ENCODE assay signal across 14 cellular contexts in the genomic region with DNA sequence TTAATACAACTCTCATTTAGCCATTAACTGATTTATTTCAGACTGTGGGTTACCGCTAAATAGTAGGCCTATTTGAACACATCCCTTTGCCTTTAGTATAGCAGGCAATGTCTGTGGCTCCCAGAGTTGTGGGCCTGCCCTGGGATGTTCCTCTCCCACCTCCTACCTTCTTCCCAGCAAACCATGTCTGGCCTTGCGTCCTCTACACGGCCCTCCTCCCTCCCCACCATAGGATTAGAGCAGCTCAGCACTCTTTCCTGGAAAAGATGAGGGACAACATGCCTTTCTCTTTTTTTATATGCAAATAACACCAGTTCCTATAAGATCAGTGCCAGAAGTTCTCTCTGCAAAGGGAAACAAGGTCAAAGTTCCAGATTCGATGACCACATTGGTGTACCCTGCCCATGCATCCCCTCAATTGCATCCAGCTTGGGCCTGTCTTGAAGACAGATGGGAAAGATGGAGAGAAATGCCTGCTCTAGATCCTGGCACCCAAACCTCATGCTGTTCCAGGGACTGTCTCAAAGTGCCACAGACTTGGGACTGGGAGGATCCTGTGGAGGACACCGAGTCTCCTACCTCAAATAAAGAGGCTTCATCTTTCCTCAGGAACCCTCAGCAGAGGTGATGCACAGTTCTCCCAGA. TPM values are rescaled to one million over a fixed set of nuclear protein-coding genes. Genes with fewer than 3 reads are reported as not detected.
A peak's percentile ranks its signal among the peaks of the same experiment; 100 is the strongest.
DNase-seq lines count a peak whose midpoint lies in the region; ATAC-seq and TF ChIP-seq lines count a peak whose summit lies in the region.
"Had no signal": no experiment of that assay in that cellular context is flagged by ENCODE, and none has a peak within 500 bp of the region (broad histone marks: within the 10 kb centered on the region; RNA-seq: fewer than 3 reads in every experiment).

No MANE protein-coding gene starts in this region.

- DNase-seq in CD8-positive, alpha-beta T cell = no peak
- DNase-seq in T-helper 17 cell = no peak
- DNase-seq in stimulated activated effector memory CD8-positive, alpha-beta T cell treated with anti-CD3 and anti-CD28 coated beads, Interleukin-12 subunit alpha, Interleukin-12 subunit beta, amount 100 ng/mL, for 72 hours (ENCODE audit: low spot score in 2 of 2) = no peak
- no peak for DNase-seq in activated CD4-positive, CD25-positive, alpha-beta regulatory T cell (lab: John Stamatoyannopoulos, UW)
- no peak for DNase-seq in activated CD4-positive, alpha-beta T cell treated with anti-CD3 and anti-CD28 coated beads for 4 hours
- DNase-seq: Caco-2; mesendoderm; NCI-H2107; stimulated activated CD4-positive, alpha-beta T cell treated with anti-CD3 and anti-CD28 coated beads, Interleukin-2, amount 100 ng/mL, for 48 hours; stimulated activated naive CD4-positive, alpha-beta T cell treated with Interleukin-2 at 50 U/mL for 16 hours had no signal

- H3K36me3 ChIP-seq in CD8-positive, alpha-beta T cell (ENCODE audit: insufficient read depth, low read length) = peaks cover 86% of the 10 kb centered on the region

- CTCF ChIA-PET in CD8-positive, alpha-beta T cell (lab: Charles Lee) = interaction anchor here (1.0 kb wide), 1 partner anchor 12 kb away, joined by 6 read pairs; no protein-coding TSS in a partner anchor

- no peaks in the 10 kb centered on the region for H3K9me3 ChIP-seq in CD8-positive, alpha-beta T cell (ENCODE audit: low read length)
- H3K9me3 ChIP-seq in T-helper 17 cell (ENCODE audit: control insufficient read depth, low read length, poor library complexity, severe bottlenecking) = no peaks in the 10 kb centered on the region
- H3K9me3 ChIP-seq: Caco-2 had no signal

- no peak for TF ChIP-seq CTCF in CD8-positive, alpha-beta T cell (IDR thresholded peaks at IDR 0.05)

- intact Hi-C loops in CD8-positive, alpha-beta T cell (cut with DNase I, micrococcal nuclease) = no loop called here
- intact Hi-C loops in dendritic cell treated with granulocyte-macrophage colony-stimulating factor and Interleukin-4, amounts not matched to agents 40 ng/mL and 50 ng/mL, for 4 days (cut with micrococcal nuclease) = no loop called here

- H3K4me3 Mint-ChIP-seq in CD8-positive, alpha-beta T cell = no peak overlapping the region
- H3K4me3 Mint-ChIP-seq in T-helper 17 cell = no peak overlapping the region
- H3K4me3 Mint-ChIP-seq in dendritic cell treated with granulocyte-macrophage colony-stimulating factor and Interleukin-4, amounts not matched to agents 40 ng/mL and 50 ng/mL, for 4 days = no peak overlapping the region
- no peak overlapping the region for H3K4me3 Mint-ChIP-seq in stimulated activated effector memory CD8-positive, alpha-beta T cell treated with anti-CD3 and anti-CD28 coated beads, Interleukin-12 subunit alpha, Interleukin-12 subunit beta, amount 100 ng/mL, for 72 hours
- H3K4me3 Mint-ChIP-seq: activated CD4-positive, alpha-beta T cell treated with anti-CD3 and anti-CD28 coated beads, Interleukin-2, amount 10 ng/mL, durations not matched to agents 7 days and 5 days had no signal

- peaks cover 41% of the 10 kb centered on the region for H3K4me1 ChIP-seq in CD8-positive, alpha-beta T cell (ENCODE audit: insufficient read depth, low read length)
- H3K4me1 ChIP-seq: Caco-2 had no signal

- no peak overlapping the region for H3K4me3 ChIP-seq in CD8-positive, alpha-beta T cell (ENCODE audit: low read depth, low read length)

- H3K9me3 Mint-ChIP-seq in CD8-positive, alpha-beta T cell = no peaks in the 10 kb centered on the region
- no peaks in the 10 kb centered on the region for H3K9me3 Mint-ChIP-seq in dendritic cell treated with granulocyte-macrophage colony-stimulating factor and Interleukin-4, amounts not matched to agents 40 ng/mL and 50 ng/mL, for 4 days
- no peaks in the 10 kb centered on the region for H3K9me3 Mint-ChIP-seq in stimulated activated effector memory CD8-positive, alpha-beta T cell treated with anti-CD3 and anti-CD28 coated beads, Interleukin-12 subunit alpha, Interleukin-12 subunit beta, amount 100 ng/mL, for 72 hours
- H3K9me3 Mint-ChIP-seq: activated CD4-positive, alpha-beta T cell treated with anti-CD3 and anti-CD28 coated beads, Interleukin-2, amount 10 ng/mL, durations not matched to agents 7 days and 5 days had no signal

- peaks cover 59% of the 10 kb centered on the region for H3K4me1 Mint-ChIP-seq in CD8-positive, alpha-beta T cell (ENCODE audit: low read depth)
- peaks cover 41% of the 10 kb centered on the region for H3K4me1 Mint-ChIP-seq in T-helper 17 cell
- peaks cover 73% of the 10 kb centered on the region for H3K4me1 Mint-ChIP-seq in dendritic cell treated with granulocyte-macrophage colony-stimulating factor and Interleukin-4, amounts not matched to agents 40 ng/mL and 50 ng/mL, for 4 days (ENCODE audit: low read depth)
- H3K4me1 Mint-ChIP-seq in stimulated activated effector memory CD8-positive, alpha-beta T cell treated with anti-CD3 and anti-CD28 coated beads, Interleukin-12 subunit alpha, Interleukin-12 subunit beta, amount 100 ng/mL, for 72 hours = peaks cover 54% of the 10 kb centered on the region

- no peaks in the 10 kb centered on the region for H3K27me3 Mint-ChIP-seq in CD8-positive, alpha-beta T cell (ENCODE audit: low read depth)
- H3K27me3 Mint-ChIP-seq in T-helper 17 cell = no peaks in the 10 kb centered on the region
- H3K27me3 Mint-ChIP-seq in dendritic cell treated with granulocyte-macrophage colony-stimulating factor and Interleukin-4, amounts not matched to agents 40 ng/mL and 50 ng/mL, for 4 days = no peaks in the 10 kb centered on the region
- H3K27me3 Mint-ChIP-seq: activated CD4-positive, alpha-beta T cell treated with anti-CD3 and anti-CD28 coated beads, Interleukin-2, amount 10 ng/mL, durations not matched to agents 7 days and 5 days had no signal

- POLR2A ChIA-PET in CD8-positive, alpha-beta T cell (lab: Charles Lee) = no interaction called here

- no peaks in the 10 kb centered on the region for H3K27me3 ChIP-seq in CD8-positive, alpha-beta T cell (ENCODE audit: insufficient read depth, low read length)

- peaks cover 88% of the 10 kb centered on the region for H3K36me3 Mint-ChIP-seq in CD8-positive, alpha-beta T cell
- peaks cover 3% of the 10 kb centered on the region for H3K36me3 Mint-ChIP-seq in T-helper 17 cell (ENCODE audit: low read depth)
- peaks cover 99% of the 10 kb centered on the region for H3K36me3 Mint-ChIP-seq in dendritic cell treated with granulocyte-macrophage colony-stimulating factor and Interleukin-4, amounts not matched to agents 40 ng/mL and 50 ng/mL, for 4 days (ENCODE audit: low read depth)
- peaks cover 79% of the 10 kb centered on the region for H3K36me3 Mint-ChIP-seq in stimulated activated effector memory CD8-positive, alpha-beta T cell treated with anti-CD3 and anti-CD28 coated beads, Interleukin-12 subunit alpha, Interleukin-12 subunit beta, amount 100 ng/mL, for 72 hours

- H3K27ac Mint-ChIP-seq in CD8-positive, alpha-beta T cell = peak overlapping the region; percentile 47
- peak overlapping the region; percentile 89 for H3K27ac Mint-ChIP-seq in T-helper 17 cell
- H3K27ac Mint-ChIP-seq in dendritic cell treated with granulocyte-macrophage colony-stimulating factor and Interleukin-4, amounts not matched to agents 40 ng/mL and 50 ng/mL, for 4 days = peak overlapping the region; percentile 83
- peak overlapping the region; percentile 29 for H3K27ac Mint-ChIP-seq in stimulated activated effector memory CD8-positive, alpha-beta T cell treated with anti-CD3 and anti-CD28 coated beads, Interleukin-12 subunit alpha, Interleukin-12 subunit beta, amount 100 ng/mL, for 72 hours

- no peak overlapping the region for H3K27ac ChIP-seq in CD8-positive, alpha-beta T cell (ENCODE audit: low read depth, low read length)

- ATAC-seq in CD8-positive, alpha-beta T cell = no peak
- ATAC-seq in T-helper 17 cell (no peak), GM19463 (IDR thresholded peaks at IDR 0.05; ENCODE audit: unreplicated experiment) (no peak)
- ATAC-seq in stimulated activated effector memory CD8-positive, alpha-beta T cell treated with anti-CD3 and anti-CD28 coated beads, Interleukin-12 subunit alpha, Interleukin-12 subunit beta, amount 100 ng/mL, for 72 hours = no peak
- ATAC-seq: SK-N-SH treated with all-trans-retinoic acid at 6 μM for 48 hours had no signal

RNA-seq across cellular contexts. Expression of a gene that starts 57.2 kb away (rescaled TPM):
- total RNA-seq in CD8-positive, alpha-beta T cell = 100 to 1,000 TPM; 108 to 109 TPM
- 100 to 1,000 TPM; 114 to 133 TPM for total RNA-seq in T-helper 17 cell

Comparison
In these comparisons a context has a peak if more than half of its experiments do, and no peak if none do; other contexts are left out.
1. H3K27ac Mint-ChIP-seq: peak in every context shown above with its lines; median percentile 89 in T-helper 17 cell; 83 in dendritic cell treated with granulocyte-macrophage colony-stimulating factor and Interleukin-4, amounts not matched to agents 40 ng/mL and 50 ng/mL, for 4 days; 47 in CD8-positive, alpha-beta T cell; 29 in stimulated activated effector memory CD8-positive, alpha-beta T cell treated with anti-CD3 and anti-CD28 coated beads, Interleukin-12 subunit alpha, Interleukin-12 subunit beta, amount 100 ng/mL, for 72 hours.